Comparison of ENCODE assay signal across 1 cellular context in the genomic region with DNA sequence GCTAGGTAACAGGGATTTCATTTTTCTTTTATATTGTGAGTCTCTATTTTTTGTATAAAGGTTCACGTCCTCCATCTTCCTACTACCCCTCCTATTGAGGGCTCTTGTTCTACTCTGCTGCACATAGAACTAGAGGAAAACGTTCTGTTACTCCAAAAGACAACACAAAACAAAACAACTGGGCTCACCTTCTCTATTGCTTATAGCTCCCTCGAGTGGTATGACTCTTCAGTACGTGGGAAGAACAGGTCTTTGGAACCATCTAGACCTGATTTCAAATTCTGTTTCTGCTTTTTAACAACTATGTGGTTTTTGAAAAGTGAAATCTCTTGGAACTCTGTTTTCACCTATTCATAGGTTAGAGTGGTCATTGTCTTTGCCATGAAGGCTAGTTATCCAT.
TF ChIP-seq lines count a peak whose summit lies in the region.

No MANE protein-coding gene starts in this region.

TF ChIP-seq in H1, 55 proteins besides CTCF, POLR2A, EP300 and RAD21 (continued from another document):
- TF ChIP-seq EZH2 (IDR thresholded peaks at IDR 0.05; ENCODE audit: low read depth, low read length, severe bottlenecking) (no peak), ATF3 (IDR thresholded peaks at IDR 0.05; ENCODE audit: insufficient read depth, low read depth, low read length) (no peak), YY1 (IDR thresholded peaks at IDR 0.05; ENCODE audit: low read depth, low read length) (no peak)
